7 cellular contexts compared by ENCODE assay signal in genomic region chr10:1248262-1248630, GRCh38.
DNase-seq lines count a peak whose midpoint lies in the region; ATAC-seq and TF ChIP-seq lines count a peak whose summit lies in the region.
"Not testable (repeated sequence)": the region's sequence is repeated elsewhere in the genome, so short reads cannot be mapped to it uniquely, and the experiment has no call there.

No MANE protein-coding gene starts in this region.

- H3K4me1 Mint-ChIP-seq in endodermal cell = not testable (repeated sequence)

- H3K27me3 Mint-ChIP-seq in endodermal cell (ENCODE audit: insufficient read depth) = not testable (repeated sequence)

- H3K36me3 Mint-ChIP-seq in endodermal cell (ENCODE audit: low read depth) = not testable (repeated sequence)

- TF ChIP-seq POLR2A in right lobe of liver (IDR thresholded peaks at IDR 0.05) = not testable (repeated sequence)

- not testable (repeated sequence) for H3K9me3 ChIP-seq in endodermal cell (ENCODE audit: control insufficient read depth, low read length); right lobe of liver

- not testable (repeated sequence) for H3K27ac ChIP-seq in endodermal cell (ENCODE audit: low read depth, low read length); right lobe of liver

- TF ChIP-seq CTCF in endodermal cell (conservative IDR thresholded peaks at IDR 0.05); right lobe of liver (IDR thresholded peaks at IDR 0.05): not testable (repeated sequence)

- not testable (repeated sequence) for H3K9ac ChIP-seq in endodermal cell (ENCODE audit: extremely low read depth, low read length, poor library complexity, severe bottlenecking)

- not testable (repeated sequence) for H3K4me3 Mint-ChIP-seq in endodermal cell

- not testable (repeated sequence) for H3K36me3 ChIP-seq in endodermal cell (ENCODE audit: control insufficient read depth, insufficient read depth, low read length); right lobe of liver

- DNase-seq in DMS153 (lab: John Stamatoyannopoulos, UW) (peak; percentile 56), Kasumi-1 (lab: John Stamatoyannopoulos, UW) (peak; percentile 92), NCI-H510A (lab: John Stamatoyannopoulos, UW) (peak; percentile 76), SHP77 treated with DMSO at 0.1 percent for 48 hours (lab: John Stamatoyannopoulos, UW) (peak; percentile 82), endodermal cell (peak; percentile 42)
- not testable (repeated sequence) for DNase-seq in right lobe of liver; sciatic nerve (ENCODE audit: low spot score)

- H3K27ac Mint-ChIP-seq in endodermal cell = not testable (repeated sequence)

- H3K4me1 ChIP-seq in endodermal cell (ENCODE audit: control insufficient read depth, insufficient read depth, low read length); right lobe of liver: not testable (repeated sequence)

- H3K27me3 ChIP-seq in endodermal cell (ENCODE audit: control insufficient read depth, insufficient read depth, low read length, poor library complexity, severe bottlenecking); right lobe of liver: not testable (repeated sequence)

- not testable (repeated sequence) for H3K4me3 ChIP-seq in endodermal cell (ENCODE audit: low read length); right lobe of liver

- H3K9me3 Mint-ChIP-seq in endodermal cell = not testable (repeated sequence)

- ATAC-seq in right lobe of liver = peak; percentile 20 to 45 (median 26)
- ATAC-seq in sciatic nerve = peak; percentile 65

- 90 to 93% methylated on average over 9 to 13 of the region's 13 CpGs for WGBS in endodermal cell (ENCODE audit: insufficient coverage in 1 of 2, insufficient read length in 1 of 2), 2 experiments
- 20% methylated on average over 9 of the region's 13 CpGs for WGBS in right lobe of liver (ENCODE audit: insufficient coverage, low coverage, low lambda C conversion rate, missing lambda C conversion rate)

- intact Hi-C loops in right lobe of liver (cut with DNase I); sciatic nerve (cut with DNase I): not testable (repeated sequence)
